18 cellular contexts compared by ENCODE assay signal in genomic region chr4:77797239-77797638, GRCh38. TPM values are rescaled to one million over a fixed set of nuclear protein-coding genes. Genes with fewer than 3 reads are reported as not detected.
DNase-seq lines count a peak whose midpoint lies in the region; ATAC-seq and TF ChIP-seq lines count a peak whose summit lies in the region.
"Had no signal": no experiment of that assay in that cellular context is flagged by ENCODE, and none has a peak within 500 bp of the region (broad histone marks: within the 10 kb centered on the region; RNA-seq: fewer than 3 reads in every experiment).

No MANE protein-coding gene starts in this region.

- peaks cover 71% of the 10 kb centered on the region for H3K4me1 Mint-ChIP-seq in activated CD4-positive, alpha-beta T cell treated with anti-CD3 and anti-CD28 coated beads for 36 hours
- H3K4me1 Mint-ChIP-seq in activated CD4-positive, alpha-beta T cell treated with anti-CD3 and anti-CD28 coated beads, Interleukin-2, amount 10 ng/mL, durations not matched to agents 24 days and 14 days, result peaks cover 29% of the 10 kb centered on the region
- H3K4me1 Mint-ChIP-seq in T-cell, result peaks cover 84 to 87% (median 86%) of the 10 kb centered on the region in 3 donors

- H3K27ac ChIP-seq in psoas muscle (no peak overlapping the region), dorsolateral prefrontal cortex (no peak overlapping the region)
- H3K27ac ChIP-seq: heart right ventricle had no signal

- intact Hi-C loops in activated CD4-positive, alpha-beta T cell treated with anti-CD3 and anti-CD28 coated beads for 36 hours (cut with DNase I, micrococcal nuclease), result no loop called here
- intact Hi-C loops in activated CD4-positive, alpha-beta T cell treated with anti-CD3 and anti-CD28 coated beads, Interleukin-2, amount 10 ng/mL, durations not matched to agents 24 days and 14 days (cut with micrococcal nuclease), result no loop called here
- intact Hi-C loops in psoas muscle (cut with DNase I) (no loop called here), dorsolateral prefrontal cortex (cut with DNase I) (no loop called here)

- TF ChIP-seq CTCF in fibroblast of the aortic adventitia (IDR thresholded peaks at IDR 0.05; ENCODE audit: insufficient read depth, low read length) (no peak), psoas muscle (IDR thresholded peaks at IDR 0.05) (no peak), dorsolateral prefrontal cortex (IDR thresholded peaks at IDR 0.05 in 54 of 56, conservative IDR thresholded peaks at IDR 0.05 in 2 of 56; ENCODE audit: low read depth in 1 of 56, partially characterized antibody in 56 of 56) (no peak)

- peak overlapping the region; percentile 69 for H3K27ac Mint-ChIP-seq in activated CD4-positive, alpha-beta T cell treated with anti-CD3 and anti-CD28 coated beads for 36 hours
- no peak overlapping the region for H3K27ac Mint-ChIP-seq in activated CD4-positive, alpha-beta T cell treated with anti-CD3 and anti-CD28 coated beads, Interleukin-2, amount 10 ng/mL, durations not matched to agents 24 days and 14 days
- H3K27ac Mint-ChIP-seq in T-cell, result peak overlapping the region; percentile 48 to 75

- POLR2A ChIA-PET in activated CD4-positive, alpha-beta T cell treated with anti-CD3 and anti-CD28 coated beads for 36 hours (lab: Charles Lee), result no interaction called here
- POLR2A ChIA-PET in T-cell (lab: Charles Lee), result interaction anchor here in 1 of 2 donors (1.7 kb wide), 1 partner anchor 12 kb away, joined by 4 read pairs; no protein-coding TSS in a partner anchor

- CTCF ChIA-PET in activated CD4-positive, alpha-beta T cell treated with anti-CD3 and anti-CD28 coated beads for 36 hours (lab: Charles Lee), result interaction anchor here (0.5 kb wide), 1 partner anchor 178 kb away, joined by 3 read pairs; no protein-coding TSS in a partner anchor
- CTCF ChIA-PET in T-cell (lab: Charles Lee), result no interaction called here

- DNase-seq in activated CD4-positive, alpha-beta T cell treated with anti-CD3 and anti-CD28 coated beads for 36 hours, result no peak
- no peak for DNase-seq in activated CD4-positive, alpha-beta T cell treated with anti-CD3 and anti-CD28 coated beads, Interleukin-2, amount 10 ng/mL, durations not matched to agents 24 days and 14 days
- DNase-seq in T-cell, result no peak
- DNase-seq in fibroblast of the aortic adventitia (ENCODE audit: low read depth), result peak; percentile 25
- DNase-seq in psoas muscle, result no peak
- DNase-seq in dorsolateral prefrontal cortex, result no peak
- DNase-seq in activated CD8-positive, alpha-beta memory T cell treated with anti-CD3 and anti-CD28 coated beads for 24 hours, result no peak
- DNase-seq: 8988T; activated naive CD4-positive, alpha-beta T cell treated with Interleukin-2 at 50 U/mL for 16 hours; caudate nucleus; heart right ventricle; IMR-90; NCI-H1092 treated with DMSO at 0.1 percent for 48 hours; NCI-H2227 treated with DMSO at 0.1 percent for 48 hours; substantia nigra had no signal

- H3K4me1 ChIP-seq in psoas muscle, result peaks cover 52% of the 10 kb centered on the region

- H3K27me3 ChIP-seq in psoas muscle (ENCODE audit: insufficient read depth in 3 of 3, low read length in 2 of 3), result no peaks in the 10 kb centered on the region
- H3K27me3 ChIP-seq in dorsolateral prefrontal cortex, result no peaks in the 10 kb centered on the region
- H3K27me3 ChIP-seq: heart right ventricle had no signal

- no peaks in the 10 kb centered on the region for H3K36me3 ChIP-seq in psoas muscle (ENCODE audit: insufficient read depth in 1 of 2, low read depth in 1 of 2)
- H3K36me3 ChIP-seq: HAP-1 had no signal

- H3K27me3 Mint-ChIP-seq in activated CD4-positive, alpha-beta T cell treated with anti-CD3 and anti-CD28 coated beads for 36 hours, result no peaks in the 10 kb centered on the region
- no peaks in the 10 kb centered on the region for H3K27me3 Mint-ChIP-seq in activated CD4-positive, alpha-beta T cell treated with anti-CD3 and anti-CD28 coated beads, Interleukin-2, amount 10 ng/mL, durations not matched to agents 24 days and 14 days
- no peaks in the 10 kb centered on the region for H3K27me3 Mint-ChIP-seq in T-cell

- no peak overlapping the region for H3K4me3 Mint-ChIP-seq in activated CD4-positive, alpha-beta T cell treated with anti-CD3 and anti-CD28 coated beads for 36 hours
- no peak overlapping the region for H3K4me3 Mint-ChIP-seq in activated CD4-positive, alpha-beta T cell treated with anti-CD3 and anti-CD28 coated beads, Interleukin-2, amount 10 ng/mL, durations not matched to agents 24 days and 14 days
- H3K4me3 Mint-ChIP-seq in T-cell, result peak overlapping the region in 1 of 3 donors; percentile 44

- H3K4me3 ChIP-seq in fibroblast of the aortic adventitia (ENCODE audit: low read depth, low read length) (no peak overlapping the region), psoas muscle (no peak overlapping the region), dorsolateral prefrontal cortex (no peak overlapping the region)
- H3K4me3 ChIP-seq: GM12878, HAP-1, heart right ventricle had no signal

- no peak for ATAC-seq in activated CD4-positive, alpha-beta T cell treated with anti-CD3 and anti-CD28 coated beads for 36 hours
- no peak for ATAC-seq in T-cell (replicated peaks in 1 of 4)
- peak in 3 of 4 donors; percentile 71 to 74 (median 74) for ATAC-seq in psoas muscle
- ATAC-seq in GM21390 (IDR thresholded peaks at IDR 0.05; ENCODE audit: unreplicated experiment), result no peak
- ATAC-seq: GM12878, heart right ventricle had no signal

- peaks cover 36% of the 10 kb centered on the region for H3K36me3 Mint-ChIP-seq in activated CD4-positive, alpha-beta T cell treated with anti-CD3 and anti-CD28 coated beads for 36 hours (ENCODE audit: low read depth)
- peaks cover 42% of the 10 kb centered on the region for H3K36me3 Mint-ChIP-seq in activated CD4-positive, alpha-beta T cell treated with anti-CD3 and anti-CD28 coated beads, Interleukin-2, amount 10 ng/mL, durations not matched to agents 24 days and 14 days (ENCODE audit: low read depth)
- H3K36me3 Mint-ChIP-seq in T-cell, result peaks cover 28% of the 10 kb centered on the region

- H3K9me3 ChIP-seq in psoas muscle, result no peaks in the 10 kb centered on the region
- H3K9me3 ChIP-seq: HAP-1 had no signal

- H3K9me3 Mint-ChIP-seq in activated CD4-positive, alpha-beta T cell treated with anti-CD3 and anti-CD28 coated beads for 36 hours (ENCODE audit: low read depth), result peaks cover 16% of the 10 kb centered on the region
- H3K9me3 Mint-ChIP-seq in activated CD4-positive, alpha-beta T cell treated with anti-CD3 and anti-CD28 coated beads, Interleukin-2, amount 10 ng/mL, durations not matched to agents 24 days and 14 days, result peaks cover 8% of the 10 kb centered on the region
- H3K9me3 Mint-ChIP-seq in T-cell, result peaks cover 0 to 3% (median 0%) of the 10 kb centered on the region in 3 donors

RNA-seq across cellular contexts. Expression of gene CNOT6L, which starts 21.9 kb away (rescaled TPM):
- total RNA-seq in activated CD4-positive, alpha-beta T cell treated with anti-CD3 and anti-CD28 coated beads for 36 hours, result 100 to 1,000 TPM; 111 to 122 TPM
- total RNA-seq in activated CD4-positive, alpha-beta T cell treated with anti-CD3 and anti-CD28 coated beads, Interleukin-2, amount 10 ng/mL, durations not matched to agents 24 days and 14 days, result 105 and 108 TPM in 2 replicates
- 100 to 1,000 TPM; 159 to 207 (median 170) TPM for total RNA-seq in T-cell
- total RNA-seq in fibroblast of the aortic adventitia (ENCODE audit: low replicate concordance), result 16.4 and 22.2 TPM in 2 replicates
- 10 to 100 TPM; 18.0 to 23.3 (median 20.2) TPM for total RNA-seq in psoas muscle
- 1 to 10 TPM; 2.6 to 6.9 (median 3.5) TPM for polyA plus RNA-seq in psoas muscle
- total RNA-seq in dorsolateral prefrontal cortex, result 10 to 100 TPM; 35.2 to 61.6 (median 47.7) TPM

Comparison
In these comparisons a context has a peak if more than half of its experiments do, and no peak if none do; other contexts are left out.
1. ATAC-seq: peak in psoas muscle (3 of 4); none in activated CD4-positive, alpha-beta T cell treated with anti-CD3 and anti-CD28 coated beads for 36 hours (single experiment), T-cell (0 of 4) and GM21390 (single experiment).